ENCODE assay signal across 34 cellular contexts in genomic region chr14:53786045-53786444, GRCh38.
"Had no signal": no experiment of that assay in that cellular context is flagged by ENCODE, and none has a peak within 500 bp of the region (broad histone marks: within the 10 kb centered on the region; RNA-seq: fewer than 3 reads in every experiment).

No MANE protein-coding gene starts in this region.

- H3K36me3 ChIP-seq: brain microvascular endothelial cell, gastrocnemius medialis, heart left ventricle had no signal

- H3K36me3 Mint-ChIP-seq: activated naive CD4-positive, alpha-beta T cell treated with anti-CD3 and anti-CD28 coated beads, Interleukin-2, amount 50 U/mL, for 24 hours; activated naive CD8-positive, alpha-beta T cell treated with anti-CD3 and anti-CD28 coated beads for 36 hours had no signal

- H3K4me3 ChIP-seq: gastrocnemius medialis, heart left ventricle had no signal

- H3K27ac Mint-ChIP-seq: activated CD4-positive, alpha-beta memory T cell treated with anti-CD3 and anti-CD28 coated beads, Interleukin-2, amount 10 ng/mL, durations not matched to agents 7 days and 5 days; activated CD4-positive, alpha-beta T cell treated with anti-CD3 and anti-CD28 coated beads, Interleukin-2, amount 10 ng/mL, durations not matched to agents 7 days and 5 days; activated naive CD4-positive, alpha-beta T cell treated with anti-CD3 and anti-CD28 coated beads, Interleukin-2, amount 50 U/mL, for 24 hours; activated naive CD8-positive, alpha-beta T cell treated with anti-CD3 and anti-CD28 coated beads for 36 hours; activated naive CD8-positive, alpha-beta T cell treated with anti-CD3 and anti-CD28 coated beads, Interleukin-2, amount 50 U/mL, for 24 hours; activated T-helper 17 cell treated with anti-CD3 and anti-CD28 coated beads, Interleukin-2, amount 50 U/mL, for 72 hours; T-helper 17 cell; T-helper 2 cell treated with Interferon-gamma antibody and Interleukin-4, amounts not matched to agents 5 μg/mL and 100 μg/mL, for 36 hours; WTC11 had no signal

- H3K4me1 Mint-ChIP-seq: activated CD4-positive, alpha-beta memory T cell treated with anti-CD3 and anti-CD28 coated beads, Interleukin-2, amount 10 ng/mL, durations not matched to agents 7 days and 5 days; activated CD4-positive, alpha-beta T cell treated with anti-CD3 and anti-CD28 coated beads, Interleukin-2, amount 10 ng/mL, durations not matched to agents 7 days and 5 days; activated naive CD4-positive, alpha-beta T cell treated with anti-CD3 and anti-CD28 coated beads, Interleukin-2, amount 50 U/mL, for 24 hours; activated naive CD8-positive, alpha-beta T cell treated with anti-CD3 and anti-CD28 coated beads for 36 hours; activated naive CD8-positive, alpha-beta T cell treated with anti-CD3 and anti-CD28 coated beads, Interleukin-2, amount 50 U/mL, for 24 hours; activated T-helper 17 cell treated with anti-CD3 and anti-CD28 coated beads, Interleukin-2, amount 50 U/mL, for 72 hours; central memory CD8-positive, alpha-beta T cell; T-helper 17 cell had no signal

- H3K4me1 ChIP-seq: foreskin keratinocyte, gastrocnemius medialis, heart left ventricle had no signal

- FAIRE-seq: astrocyte, bronchial epithelial cell, colon, endometrium had no signal

- DNase-seq: activated CD4-positive, alpha-beta memory T cell treated with anti-CD3 and anti-CD28 coated beads, Interleukin-2, amount 10 ng/mL, durations not matched to agents 7 days and 5 days; activated CD4-positive, alpha-beta T cell treated with anti-CD3 and anti-CD28 coated beads for 1 hour; activated CD4-positive, alpha-beta T cell treated with anti-CD3 and anti-CD28 coated beads for 4 hours; activated CD4-positive, alpha-beta T cell treated with anti-CD3 and anti-CD28 coated beads, Interleukin-2, amount 10 ng/mL, durations not matched to agents 7 days and 5 days; activated CD4-positive, alpha-beta T cell treated with anti-CD3 and anti-CD28 coated beads, Interleukin-2, amount 50 U/mL, for 4 hours; activated CD8-positive, alpha-beta memory T cell treated with anti-CD3 and anti-CD28 coated beads, Interleukin-2, amount 50 U/mL, for 48 hours; activated effector memory CD4-positive, alpha-beta T cell treated with Interleukin-2 at 50 U/mL for 16 hours; activated gamma-delta T cell treated with Interleukin-2 at 50 U/mL for 16 hours; activated naive CD4-positive, alpha-beta T cell treated with Interleukin-2 at 50 U/mL for 16 hours; activated naive CD8-positive, alpha-beta T cell treated with anti-CD3 and anti-CD28 coated beads for 36 hours; activated naive CD8-positive, alpha-beta T cell treated with anti-CD3 and anti-CD28 coated beads, Interleukin-2, amount 50 U/mL, for 24 hours; activated T-cell treated with anti-CD3 and anti-CD28 coated beads for 4 hours; activated T-cell treated with anti-CD3 and anti-CD28 coated beads, Interleukin-2, amount 50 U/mL, for 4 hours; amniotic stem cell; brain microvascular endothelial cell; cortex of kidney; effector CD8-positive, alpha-beta T cell; foreskin keratinocyte; gastrocnemius medialis; glutamatergic neuron; heart left ventricle; T-helper 1 cell; T-helper 17 cell; T1000 had no signal

- H3K27ac ChIP-seq: brain microvascular endothelial cell, foreskin keratinocyte, gastrocnemius medialis, heart left ventricle, VCaP had no signal

- H3K27me3 Mint-ChIP-seq: activated CD4-positive, alpha-beta memory T cell treated with anti-CD3 and anti-CD28 coated beads, Interleukin-2, amount 10 ng/mL, durations not matched to agents 7 days and 5 days; activated CD4-positive, alpha-beta T cell treated with anti-CD3 and anti-CD28 coated beads, Interleukin-2, amount 10 ng/mL, durations not matched to agents 7 days and 5 days; activated naive CD8-positive, alpha-beta T cell treated with anti-CD3 and anti-CD28 coated beads for 36 hours; activated naive CD8-positive, alpha-beta T cell treated with anti-CD3 and anti-CD28 coated beads, Interleukin-2, amount 50 U/mL, for 24 hours; activated T-helper 17 cell treated with anti-CD3 and anti-CD28 coated beads, Interleukin-2, amount 50 U/mL, for 72 hours; central memory CD8-positive, alpha-beta T cell; T-helper 17 cell had no signal

- H3K4me3 Mint-ChIP-seq: activated CD4-positive, alpha-beta memory T cell treated with anti-CD3 and anti-CD28 coated beads, Interleukin-2, amount 10 ng/mL, durations not matched to agents 7 days and 5 days; activated CD4-positive, alpha-beta T cell treated with anti-CD3 and anti-CD28 coated beads, Interleukin-2, amount 10 ng/mL, durations not matched to agents 7 days and 5 days; activated naive CD4-positive, alpha-beta T cell treated with anti-CD3 and anti-CD28 coated beads, Interleukin-2, amount 50 U/mL, for 24 hours; activated naive CD8-positive, alpha-beta T cell treated with anti-CD3 and anti-CD28 coated beads for 36 hours; activated naive CD8-positive, alpha-beta T cell treated with anti-CD3 and anti-CD28 coated beads, Interleukin-2, amount 50 U/mL, for 24 hours; activated T-cell treated with anti-CD3 and anti-CD28 coated beads, Interleukin-2, amount 50 U/mL, for 4 hours; activated T-helper 17 cell treated with anti-CD3 and anti-CD28 coated beads, Interleukin-2, amount 50 U/mL, for 72 hours; central memory CD8-positive, alpha-beta T cell; T-helper 17 cell; T-helper 2 cell treated with Interferon-gamma antibody and Interleukin-4, amounts not matched to agents 5 μg/mL and 100 μg/mL, for 36 hours; WTC11 had no signal

- H3K9me3 ChIP-seq: gastrocnemius medialis had no signal

- H3K27me3 ChIP-seq: brain microvascular endothelial cell, gastrocnemius medialis, heart left ventricle had no signal
